In genomic region chr6:21270501-21271290, GRCh38 we compare ENCODE assay signal across 1 cellular context.
A peak's percentile ranks its signal among the peaks of the same experiment; 100 is the strongest.
TF ChIP-seq lines count a peak whose summit lies in the region.

No MANE protein-coding gene starts in this region.

TF ChIP-seq in neural cell, 6 proteins besides CTCF, POLR2A, EP300 and RAD21 (continued from another document):
- TF ChIP-seq, protein P1, sequence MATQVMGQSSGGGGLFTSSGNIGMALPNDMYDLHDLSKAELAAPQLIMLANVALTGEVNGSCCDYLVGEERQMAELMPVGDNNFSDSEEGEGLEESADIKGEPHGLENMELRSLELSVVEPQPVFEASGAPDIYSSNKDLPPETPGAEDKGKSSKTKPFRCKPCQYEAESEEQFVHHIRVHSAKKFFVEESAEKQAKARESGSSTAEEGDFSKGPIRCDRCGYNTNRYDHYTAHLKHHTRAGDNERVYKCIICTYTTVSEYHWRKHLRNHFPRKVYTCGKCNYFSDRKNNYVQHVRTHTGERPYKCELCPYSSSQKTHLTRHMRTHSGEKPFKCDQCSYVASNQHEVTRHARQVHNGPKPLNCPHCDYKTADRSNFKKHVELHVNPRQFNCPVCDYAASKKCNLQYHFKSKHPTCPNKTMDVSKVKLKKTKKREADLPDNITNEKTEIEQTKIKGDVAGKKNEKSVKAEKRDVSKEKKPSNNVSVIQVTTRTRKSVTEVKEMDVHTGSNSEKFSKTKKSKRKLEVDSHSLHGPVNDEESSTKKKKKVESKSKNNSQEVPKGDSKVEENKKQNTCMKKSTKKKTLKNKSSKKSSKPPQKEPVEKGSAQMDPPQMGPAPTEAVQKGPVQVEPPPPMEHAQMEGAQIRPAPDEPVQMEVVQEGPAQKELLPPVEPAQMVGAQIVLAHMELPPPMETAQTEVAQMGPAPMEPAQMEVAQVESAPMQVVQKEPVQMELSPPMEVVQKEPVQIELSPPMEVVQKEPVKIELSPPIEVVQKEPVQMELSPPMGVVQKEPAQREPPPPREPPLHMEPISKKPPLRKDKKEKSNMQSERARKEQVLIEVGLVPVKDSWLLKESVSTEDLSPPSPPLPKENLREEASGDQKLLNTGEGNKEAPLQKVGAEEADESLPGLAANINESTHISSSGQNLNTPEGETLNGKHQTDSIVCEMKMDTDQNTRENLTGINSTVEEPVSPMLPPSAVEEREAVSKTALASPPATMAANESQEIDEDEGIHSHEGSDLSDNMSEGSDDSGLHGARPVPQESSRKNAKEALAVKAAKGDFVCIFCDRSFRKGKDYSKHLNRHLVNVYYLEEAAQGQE (IDR thresholded peaks at IDR 0.05; ENCODE audit: borderline replicate concordance): peak; percentile 70
TF ChIP-seq in neural cell: peak in this region for 2.
